Comparison of ENCODE assay signal across 17 cellular contexts in genomic region chr3:122409392-122409791, GRCh38. TPM values are rescaled to one million over a fixed set of nuclear protein-coding genes. Genes with fewer than 3 reads are reported as not detected.
DNase-seq lines count a peak whose midpoint lies in the region; ATAC-seq, FAIRE-seq and TF ChIP-seq lines count a peak whose summit lies in the region.
"Had no signal": no experiment of that assay in that cellular context is flagged by ENCODE, and none has a peak within 500 bp of the region (broad histone marks: within the 10 kb centered on the region; RNA-seq: fewer than 3 reads in every experiment).

No MANE protein-coding gene starts in this region.

- no peak for TF ChIP-seq RAD21 in HepG2 (CRISPR knock-in tag; IDR thresholded peaks at IDR 0.05)

- H3K4me1 Mint-ChIP-seq in T-cell (peaks cover 21 to 32% (median 32%) of the 10 kb centered on the region in 3 donors), WTC11 (no peaks in the 10 kb centered on the region)

- no peak overlapping the region for H3K4me3 Mint-ChIP-seq in T-cell
- no peak overlapping the region for H3K4me3 Mint-ChIP-seq in WTC11

- peaks cover 48% of the 10 kb centered on the region for H3K36me3 Mint-ChIP-seq in T-cell
- peaks cover 42% of the 10 kb centered on the region for H3K36me3 Mint-ChIP-seq in WTC11

- peaks cover 0 to 3% (median 0%) of the 10 kb centered on the region in 3 donors for H3K9me3 Mint-ChIP-seq in T-cell
- H3K9me3 Mint-ChIP-seq in WTC11 = no peaks in the 10 kb centered on the region

- TF ChIP-seq EP300 in HepG2 (IDR thresholded peaks at IDR 0.05; ENCODE audit: low read depth in 2 of 2, low read length in 2 of 2) (no peak), HepG2 (CRISPR knock-in tag; IDR thresholded peaks at IDR 0.05; ENCODE audit: borderline replicate concordance) (no peak), upper lobe of left lung (IDR thresholded peaks at IDR 0.05) (no peak)

- peak overlapping the region; percentile 8 to 9 for H3K27ac Mint-ChIP-seq in T-cell
- no peak overlapping the region for H3K27ac Mint-ChIP-seq in WTC11

- no peak overlapping the region for H2AFZ ChIP-seq in HepG2 (ENCODE audit: low read length)

- TF ChIP-seq CTCF in right lobe of liver (IDR thresholded peaks at IDR 0.05) (no peak), HepG2 (CRISPR knock-in tag; IDR thresholded peaks at IDR 0.05) (no peak), upper lobe of left lung (IDR thresholded peaks at IDR 0.05) (no peak), WTC11 (IDR thresholded peaks at IDR 0.05) (no peak)

- ATAC-seq in right lobe of liver = peak in 3 of 4 donors; percentile 17 to 62 (median 18)
- ATAC-seq in HepG2 = no peak
- ATAC-seq in T-cell (replicated peaks in 1 of 4) = no peak
- ATAC-seq in left colon = peak; percentile 17
- peak; percentile 53 to 63 for ATAC-seq in upper lobe of left lung (ENCODE audit: low FRiP score in 2 of 2)
- ATAC-seq in HG02571 (IDR thresholded peaks at IDR 0.05; ENCODE audit: unreplicated experiment) = no peak
- ATAC-seq in GM18870 (IDR thresholded peaks at IDR 0.05; ENCODE audit: unreplicated experiment) = no peak
- no peak for ATAC-seq in WTC11
- ATAC-seq: PC-3, psoas muscle, SK-N-SH treated with all-trans-retinoic acid at 6 μM for 48 hours had no signal

- BruUV-seq in HepG2 (replicated peaks; lab: Mats Ljungman, UMichigan) = no TSS peak

- H3K27me3 ChIP-seq in right lobe of liver (no peaks in the 10 kb centered on the region), HepG2 (ENCODE audit: control insufficient read depth in 1 of 2, insufficient read depth in 2 of 2, low read length in 2 of 2) (no peaks in the 10 kb centered on the region), upper lobe of left lung (no peaks in the 10 kb centered on the region)
- H3K27me3 ChIP-seq: BE2C, brain microvascular endothelial cell had no signal

- in situ Hi-C loops in HepG2 (cut with HindIII; ENCODE audit: extremely low pct_ligation_motif_present, low pct_unique_long_range_greater_than_20kb) = no loop called here

- H3K27me3 Mint-ChIP-seq in T-cell (no peaks in the 10 kb centered on the region), WTC11 (ENCODE audit: low read depth) (no peaks in the 10 kb centered on the region)

- H3K9ac ChIP-seq in HepG2 (ENCODE audit: insufficient read depth, low read depth, low read length) = no peak overlapping the region

- H4K20me1 ChIP-seq in HepG2 (ENCODE audit: insufficient read depth, low read length) = no peaks in the 10 kb centered on the region; the same call in 1 of the 2 replicates

- H3K27ac ChIP-seq in right lobe of liver (no peak overlapping the region), HepG2 (ENCODE audit: extremely low read length, insufficient read depth, low read length) (no peak overlapping the region), upper lobe of left lung (peak overlapping the region; percentile 14 to 59 (median 51))
- H3K27ac ChIP-seq: brain microvascular endothelial cell had no signal

- no peaks in the 10 kb centered on the region for H3K9me3 ChIP-seq in right lobe of liver
- H3K9me3 ChIP-seq in HepG2 (ENCODE audit: low read length) = no peaks in the 10 kb centered on the region
- no peaks in the 10 kb centered on the region for H3K9me3 ChIP-seq in upper lobe of left lung
- H3K9me3 ChIP-seq: BE2C, psoas muscle had no signal

- no peak for TF ChIP-seq POLR2A in right lobe of liver (IDR thresholded peaks at IDR 0.05)
- no peak for TF ChIP-seq POLR2A in HepG2 (IDR thresholded peaks at IDR 0.05; ENCODE audit: insufficient read depth in 1 of 2, low read depth in 2 of 2, low read length in 2 of 2)
- no peak for TF ChIP-seq POLR2A in upper lobe of left lung (IDR thresholded peaks at IDR 0.05)

- WGBS in right lobe of liver (ENCODE audit: insufficient coverage, low coverage, low lambda C conversion rate, missing lambda C conversion rate) = 73% methylated on average over 5 of the region's 6 CpGs
- 97% methylated on average over 6 of the region's 6 CpGs for WGBS in HepG2 (ENCODE audit: low lambda C conversion rate)
- 62 to 68% methylated on average over 6 of the region's 6 CpGs for WGBS in upper lobe of left lung, 2 donors

- FAIRE-seq in HepG2 (lab: Jason Lieb, UNC) = no peak

- H3K4me1 ChIP-seq in right lobe of liver = peaks cover 0 to 8% (median under 1%) of the 10 kb centered on the region in 4 donors
- H3K4me1 ChIP-seq in HepG2 (ENCODE audit: insufficient read depth, low read length) = peaks cover 12% of the 10 kb centered on the region
- peaks cover 0 to 6% (median 3%) of the 10 kb centered on the region in 4 donors for H3K4me1 ChIP-seq in upper lobe of left lung
- H3K4me1 ChIP-seq: BE2C had no signal

- H3K4me3 ChIP-seq in right lobe of liver (no peak overlapping the region), HepG2 (replicated peaks in 1 of 3; ENCODE audit: insufficient read depth in 1 of 3, low read depth in 2 of 3, low read length in 3 of 3) (no peak overlapping the region), upper lobe of left lung (no peak overlapping the region)
- H3K4me3 ChIP-seq: psoas muscle had no signal

- intact Hi-C loops in right lobe of liver (cut with DNase I) (no loop called here), HepG2 (cut with micrococcal nuclease; ENCODE audit: unreplicated experiment) (no loop called here), left colon (cut with DNase I, micrococcal nuclease) (no loop called here)

- H3K36me3 ChIP-seq in right lobe of liver (peaks cover 0 to 33% (median 2%) of the 10 kb centered on the region in 4 donors), HepG2 (replicated peaks in 1 of 2; ENCODE audit: control insufficient read depth in 1 of 2, insufficient read depth in 2 of 2, low read length in 2 of 2) (peaks cover 23 to 69% of the 10 kb centered on the region in 2 experiments), upper lobe of left lung (peaks cover 0 to 69% (median 9%) of the 10 kb centered on the region in 4 donors)
- H3K36me3 ChIP-seq: brain microvascular endothelial cell had no signal

- CTCF ChIA-PET in HepG2 (lab: Yijun Ruan, JAX; ENCODE audit: low intra/inter-chr PET ratio, low total read pairs) = no interaction called here
- CTCF ChIA-PET in T-cell (lab: Charles Lee) = interaction anchor here (0.6 to 2.3 kb wide), 3 partner anchors 25 to 1659 kb away, joined by 3 to 10 read pairs (median 3); partner anchors contain the start of gene FAM162A (in 1 of the 2)
- CTCF ChIA-PET in WTC11 (lab: Charles Lee) = no interaction called here

- no peak overlapping the region for H3K4me2 ChIP-seq in HepG2 (ENCODE audit: low read depth, low read length)

- H3K79me2 ChIP-seq in HepG2 (ENCODE audit: insufficient read depth, low read length) = peaks cover 8% of the 10 kb centered on the region

- POLR2A ChIA-PET in HepG2 (lab: Yijun Ruan, JAX) (no interaction called here), T-cell (lab: Charles Lee) (interaction anchor here in 1 of 2 donors (0.6 kb wide), 1 partner anchor 109 kb away, joined by 3 read pairs; no protein-coding TSS in a partner anchor), WTC11 (lab: Charles Lee) (no interaction called here)

- no peak for DNase-seq in right lobe of liver
- no peak for DNase-seq in HepG2 (ENCODE audit: low spot score)
- DNase-seq in T-cell = no peak
- DNase-seq in left colon = no peak
- DNase-seq in upper lobe of left lung = peak in 1 of 2 donors; percentile 34
- no peak for DNase-seq in WTC11 (ENCODE audit: low spot score)
- DNase-seq: activated CD4-positive, alpha-beta T cell treated with anti-CD3 and anti-CD28 coated beads for 4 hours; BE2C; brain microvascular endothelial cell; foreskin melanocyte; NCI-H1436 treated with DMSO at 0.1 percent for 48 hours; NCI-H446 treated with DMSO at 0.1 percent for 48 hours; PC-3; psoas muscle had no signal

RNA-seq across cellular contexts. Expression of gene WDR5B, which starts 6.5 kb away (rescaled TPM):
- 1 to 10 TPM; 1.4 to 4.0 (median 2.1) TPM for total RNA-seq in right lobe of liver
- total RNA-seq in HepG2 (2016; rRNA removed; fragmentation: Illumina TruSeq; extraction: Trizol) = 3.6 and 4.5 TPM in 2 replicates
- 1.1 and 1.2 TPM in 2 replicates for total RNA-seq in HepG2 (2016; cell fraction: cytosol; rRNA removed; fragmentation: Illumina TruSeq; extraction: Trizol; ENCODE audit: low read depth)
- total RNA-seq in HepG2 (2016; cell fraction: insoluble cytoplasmic fraction; rRNA removed; fragmentation: Illumina TruSeq; extraction: Trizol) = 3.5 and 5.6 TPM in 2 replicates
- 2.8 and 3.6 TPM in 2 replicates for total RNA-seq in HepG2 (2016; cell fraction: membrane; rRNA removed; fragmentation: Illumina TruSeq; extraction: Trizol)
- total RNA-seq in HepG2 (2016; cell fraction: nucleus; rRNA removed; fragmentation: Illumina TruSeq; extraction: Trizol) = 4.0 TPM in 2 replicates
- polyA plus RNA-seq in HepG2 (2011; rRNA removed) = 2.2 and 2.5 TPM in 2 replicates
- 0.94 and 1.8 TPM in 2 replicates for polyA plus RNA-seq in HepG2 (2011; cell fraction: cytosol; rRNA removed)
- 1.3 and 2.0 TPM in 2 replicates for polyA plus RNA-seq in HepG2 (2011; cell fraction: nucleus; rRNA removed)
- 1.6 and 2.3 TPM in 2 replicates for polyA plus RNA-seq in HepG2 (2012)
- 0.49 and 0.52 TPM in 2 replicates for polyA plus RNA-seq in HepG2 (2016; cell fraction: cytosol; fragmentation: Illumina TruSeq; extraction: Trizol; ENCODE audit: low read depth)
- polyA plus RNA-seq in HepG2 (2016; cell fraction: insoluble cytoplasmic fraction; fragmentation: Illumina TruSeq; extraction: Trizol; ENCODE audit: low read depth) = 3.5 and 4.0 TPM in 2 replicates
- polyA plus RNA-seq in HepG2 (2016; cell fraction: membrane; fragmentation: Illumina TruSeq; extraction: Trizol; ENCODE audit: low read depth) = 1.4 and 1.5 TPM in 2 replicates
- 3.7 and 4.4 TPM in 2 replicates for polyA plus RNA-seq in HepG2 (2016; cell fraction: nucleus; fragmentation: Illumina TruSeq; extraction: Trizol; ENCODE audit: insufficient read depth, low read depth)
- polyA minus RNA-seq in HepG2 (2011; rRNA and poly(A)+ RNA removed; ENCODE audit: low replicate concordance) = 1.7 and 3.5 TPM in 2 replicates
- 1.1 and 1.4 TPM in 2 replicates for polyA minus RNA-seq in HepG2 (2011; cell fraction: cytosol; rRNA and poly(A)+ RNA removed)
- polyA minus RNA-seq in HepG2 (2011; cell fraction: nucleus; rRNA and poly(A)+ RNA removed) = 5.9 and 8.2 TPM in 2 replicates
- total RNA-seq in T-cell = 10 to 100 TPM in 3 of 5 donors, 1 to 10 TPM in 2; 5.8 to 11.6 (median 10.0) TPM
- 1 to 10 TPM; 2.3 to 2.7 TPM for total RNA-seq in left colon
- 1 to 10 TPM; 2.0 to 8.4 (median 5.4) TPM for total RNA-seq in upper lobe of left lung
- total RNA-seq in WTC11 (2021) = 2.6 to 2.9 TPM (median 2.8 TPM) in 3 replicates

RNA-seq across cellular contexts. Expression of gene FAM162A, which starts 25.4 kb away (rescaled TPM):
- 10 to 100 TPM; 26.9 to 57.0 (median 51.5) TPM for total RNA-seq in right lobe of liver
- total RNA-seq in HepG2 (2016; rRNA removed; fragmentation: Illumina TruSeq; extraction: Trizol) = 115 and 131 TPM in 2 replicates
- 18.3 and 23.7 TPM in 2 replicates for total RNA-seq in HepG2 (2016; cell fraction: cytosol; rRNA removed; fragmentation: Illumina TruSeq; extraction: Trizol; ENCODE audit: low read depth)
- total RNA-seq in HepG2 (2016; cell fraction: insoluble cytoplasmic fraction; rRNA removed; fragmentation: Illumina TruSeq; extraction: Trizol) = 118 and 149 TPM in 2 replicates
- total RNA-seq in HepG2 (2016; cell fraction: membrane; rRNA removed; fragmentation: Illumina TruSeq; extraction: Trizol) = 29.2 and 29.7 TPM in 2 replicates
- total RNA-seq in HepG2 (2016; cell fraction: nucleus; rRNA removed; fragmentation: Illumina TruSeq; extraction: Trizol) = 44.8 and 51.6 TPM in 2 replicates
- polyA plus RNA-seq in HepG2 (2011; rRNA removed) = 141 and 155 TPM in 2 replicates
- polyA plus RNA-seq in HepG2 (2011; cell fraction: cytosol; rRNA removed) = 81.9 and 104 TPM in 2 replicates
- 33.6 and 34.6 TPM in 2 replicates for polyA plus RNA-seq in HepG2 (2011; cell fraction: nucleus; rRNA removed)
- 197 and 266 TPM in 2 replicates for polyA plus RNA-seq in HepG2 (2012)
- 34.9 and 38.9 TPM in 2 replicates for polyA plus RNA-seq in HepG2 (2016; cell fraction: cytosol; fragmentation: Illumina TruSeq; extraction: Trizol; ENCODE audit: low read depth)
- 167 and 187 TPM in 2 replicates for polyA plus RNA-seq in HepG2 (2016; cell fraction: insoluble cytoplasmic fraction; fragmentation: Illumina TruSeq; extraction: Trizol; ENCODE audit: low read depth)
- 30.9 and 35.6 TPM in 2 replicates for polyA plus RNA-seq in HepG2 (2016; cell fraction: membrane; fragmentation: Illumina TruSeq; extraction: Trizol; ENCODE audit: low read depth)
- polyA plus RNA-seq in HepG2 (2016; cell fraction: nucleus; fragmentation: Illumina TruSeq; extraction: Trizol; ENCODE audit: insufficient read depth, low read depth) = 93.4 and 95.0 TPM in 2 replicates
- polyA minus RNA-seq in HepG2 (2011; rRNA and poly(A)+ RNA removed; ENCODE audit: low replicate concordance) = 11.7 and 21.1 TPM in 2 replicates
- 29.6 and 36.6 TPM in 2 replicates for polyA minus RNA-seq in HepG2 (2011; cell fraction: cytosol; rRNA and poly(A)+ RNA removed)
- polyA minus RNA-seq in HepG2 (2011; cell fraction: nucleus; rRNA and poly(A)+ RNA removed) = 70.0 and 72.2 TPM in 2 replicates
- 10 to 100 TPM; 26.6 to 29.6 (median 28.1) TPM for total RNA-seq in T-cell
- total RNA-seq in left colon = 100 to 1,000 TPM; 207 to 212 TPM
- 10 to 100 TPM in 5 of 6 donors, 1 to 10 TPM in 1; 4.2 to 29.0 (median 16.0) TPM for total RNA-seq in upper lobe of left lung
- total RNA-seq in WTC11 (2021) = 83.9 to 141 TPM (median 128 TPM) in 3 replicates

RNA-seq across cellular contexts. Expression of gene MIX23, which starts 26.4 kb away (rescaled TPM):
- total RNA-seq in right lobe of liver (10 to 100 TPM; 21.3 to 36.0 (median 27.1) TPM), HepG2 (2016; rRNA removed; fragmentation: Illumina TruSeq; extraction: Trizol) (152 and 233 TPM in 2 replicates), T-cell (10 to 100 TPM; 15.7 to 27.3 (median 23.5) TPM), left colon (10 to 100 TPM; 30.2 to 39.9 TPM), upper lobe of left lung (10 to 100 TPM; 15.5 to 24.7 (median 18.2) TPM), WTC11 (2021) (78.0 to 81.7 TPM (median 80.9 TPM) in 3 replicates)
- 96.3 and 103 TPM in 2 replicates for total RNA-seq in HepG2 (2016; cell fraction: cytosol; rRNA removed; fragmentation: Illumina TruSeq; extraction: Trizol; ENCODE audit: low read depth)
- 150 and 251 TPM in 2 replicates for total RNA-seq in HepG2 (2016; cell fraction: insoluble cytoplasmic fraction; rRNA removed; fragmentation: Illumina TruSeq; extraction: Trizol)
- total RNA-seq in HepG2 (2016; cell fraction: membrane; rRNA removed; fragmentation: Illumina TruSeq; extraction: Trizol) = 93.8 and 116 TPM in 2 replicates
- 55.1 and 57.7 TPM in 2 replicates for total RNA-seq in HepG2 (2016; cell fraction: nucleus; rRNA removed; fragmentation: Illumina TruSeq; extraction: Trizol)
- 16.2 and 20.0 TPM in 2 replicates for polyA plus RNA-seq in HepG2 (2011; rRNA removed)
- polyA plus RNA-seq in HepG2 (2011; cell fraction: cytosol; rRNA removed) = 10.9 and 12.5 TPM in 2 replicates
- polyA plus RNA-seq in HepG2 (2011; cell fraction: nucleus; rRNA removed) = 7.9 and 12.8 TPM in 2 replicates
- 65.6 and 98.8 TPM in 2 replicates for polyA plus RNA-seq in HepG2 (2012)
- 99.1 and 102 TPM in 2 replicates for polyA plus RNA-seq in HepG2 (2016; cell fraction: cytosol; fragmentation: Illumina TruSeq; extraction: Trizol; ENCODE audit: low read depth)
- polyA plus RNA-seq in HepG2 (2016; cell fraction: insoluble cytoplasmic fraction; fragmentation: Illumina TruSeq; extraction: Trizol; ENCODE audit: low read depth) = 274 and 298 TPM in 2 replicates
- polyA plus RNA-seq in HepG2 (2016; cell fraction: membrane; fragmentation: Illumina TruSeq; extraction: Trizol; ENCODE audit: low read depth) = 96.2 and 118 TPM in 2 replicates
- polyA plus RNA-seq in HepG2 (2016; cell fraction: nucleus; fragmentation: Illumina TruSeq; extraction: Trizol; ENCODE audit: insufficient read depth, low read depth) = 116 and 117 TPM in 2 replicates
- polyA minus RNA-seq in HepG2 (2011; rRNA and poly(A)+ RNA removed; ENCODE audit: low replicate concordance) = 3.6 and 4.8 TPM in 2 replicates
- 18.9 and 22.0 TPM in 2 replicates for polyA minus RNA-seq in HepG2 (2011; cell fraction: cytosol; rRNA and poly(A)+ RNA removed)
- 23.4 and 27.4 TPM in 2 replicates for polyA minus RNA-seq in HepG2 (2011; cell fraction: nucleus; rRNA and poly(A)+ RNA removed)

Comparison
In these comparisons a context has a peak if more than half of its experiments do, and no peak if none do; other contexts are left out.
1. ATAC-seq: peak in right lobe of liver (3 of 4), left colon (single experiment) and upper lobe of left lung (2 of 2); none in HepG2 (single experiment), T-cell (0 of 4), HG02571 (single experiment), GM18870 (single experiment) and WTC11 (single experiment).
2. H3K27ac ChIP-seq: peak in upper lobe of left lung (4 of 4); none in right lobe of liver (0 of 3) and HepG2 (single experiment).
3. CTCF ChIA-PET loops: an anchor here in T-cell (0.6 to 2.3 kb wide); none called in HepG2 and WTC11.